Comparison of ENCODE assay signal across 27 cellular contexts in genomic region chr3:110902453-110903085, GRCh38.
"Had no signal": no experiment of that assay in that cellular context is flagged by ENCODE, and none has a peak within 500 bp of the region (broad histone marks: within the 10 kb centered on the region; RNA-seq: fewer than 3 reads in every experiment).

No MANE protein-coding gene starts in this region.

- FAIRE-seq: K562 had no signal

- H3K27me3 ChIP-seq: adrenal gland, breast epithelium, Peyer's patch had no signal

- H3K4me3 ChIP-seq: adrenal gland, breast epithelium, K562, Peyer's patch had no signal

- ATAC-seq: activated CD8-positive, alpha-beta T cell treated with anti-CD3 and anti-CD28 coated beads, Interleukin-2, amount 10 ng/mL, durations not matched to agents 7 days and 5 days; K562; T-helper 17 cell; WTC11 had no signal

- H3K36me3 ChIP-seq: adrenal gland, breast epithelium, Peyer's patch had no signal

- DNase-seq: activated CD4-positive, alpha-beta T cell treated with anti-CD3 and anti-CD28 coated beads for 48 hours; activated CD4-positive, alpha-beta T cell treated with anti-CD3 and anti-CD28 coated beads, Interleukin-2, amount 50 U/mL, for 4 hours; activated CD4-positive, CD25-positive, alpha-beta regulatory T cell treated with anti-CD3 and anti-CD28 coated beads, Interleukin-2, amount 50 U/mL, for 72 hours; activated CD8-positive, alpha-beta memory T cell treated with anti-CD3 and anti-CD28 coated beads, Interleukin-2, amount 50 U/mL, for 48 hours; activated CD8-positive, alpha-beta T cell treated with anti-CD3 and anti-CD28 coated beads, Interleukin-2, amount 10 ng/mL, durations not matched to agents 7 days and 5 days; activated naive CD4-positive, alpha-beta T cell treated with anti-CD3 and anti-CD28 coated beads, Interleukin-2, amount 50 U/mL, for 16 hours; activated naive CD8-positive, alpha-beta T cell treated with anti-CD3 and anti-CD28 coated beads, Interleukin-2, amount 10 ng/mL, durations not matched to agents 7 days and 5 days; activated T-cell treated with anti-CD3 and anti-CD28 coated beads, Interleukin-2, amount 50 U/mL, for 1 hour; adrenal gland; anterior cingulate cortex; central memory CD4-positive, alpha-beta T cell; Karpas-422; NCI-H1105 treated with DMSO at 0.1 percent for 48 hours; NCI-H146; NCI-H187 treated with DMSO at 0.1 percent for 48 hours; NCI-H2171; NCI-H2227 treated with DMSO at 0.1 percent for 48 hours; NCI-H526; NCI-H774; OCI-M1; Peyer's patch; SIG-M5; T-helper 17 cell; T-helper 9 cell had no signal

- H3K27ac ChIP-seq: adrenal gland, breast epithelium, Peyer's patch had no signal

- H3K9me3 ChIP-seq: adrenal gland, breast epithelium, Peyer's patch had no signal

- H3K4me1 ChIP-seq: adrenal gland, breast epithelium, Peyer's patch had no signal
